In the genomic region with DNA sequence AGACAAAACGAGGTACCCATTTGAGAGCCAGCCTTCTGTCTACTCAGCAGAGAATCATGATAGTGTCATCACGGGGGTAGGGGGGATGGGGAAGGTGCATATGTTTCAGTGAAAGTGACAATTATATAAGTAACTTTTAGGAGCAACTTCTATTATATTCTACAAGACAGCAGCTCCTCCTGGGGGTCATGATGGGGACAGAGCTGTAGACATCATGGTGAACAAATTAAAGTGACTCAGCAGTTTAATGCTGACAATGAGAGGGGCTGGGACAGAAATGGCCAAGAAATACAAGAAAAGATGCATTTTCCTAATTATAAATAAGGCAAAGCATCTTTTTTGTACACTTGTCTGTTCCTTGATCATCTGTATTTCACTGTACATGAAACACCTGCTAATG, we compare ENCODE assay signal across 12 cellular contexts. TPM values are rescaled to one million over a fixed set of nuclear protein-coding genes. Genes with fewer than 3 reads are reported as not detected.
DNase-seq lines count a peak whose midpoint lies in the region; TF ChIP-seq lines count a peak whose summit lies in the region.
"Had no signal": no experiment of that assay in that cellular context is flagged by ENCODE, and none has a peak within 500 bp of the region (broad histone marks: within the 10 kb centered on the region; RNA-seq: fewer than 3 reads in every experiment).

No MANE protein-coding gene starts in this region.

- no peak for TF ChIP-seq POLR2A in spleen (IDR thresholded peaks at IDR 0.05)

- intact Hi-C loops in spleen (cut with DNase I; ENCODE audit: low total_unique reads), result no loop called here

- H3K36me3 ChIP-seq in spleen, result peaks cover 0 to 11% (median 0%) of the 10 kb centered on the region in 6 donors
- H3K36me3 ChIP-seq: suprapubic skin had no signal

- H3K27ac ChIP-seq in spleen, result no peak overlapping the region
- H3K27ac ChIP-seq: suprapubic skin had no signal

- DNase-seq in DMS53 (lab: John Stamatoyannopoulos, UW), result peak; percentile 21
- no peak for DNase-seq in DMS53 treated with DMSO at 0.1 percent for 48 hours (lab: John Stamatoyannopoulos, UW; ENCODE audit: unreplicated experiment)
- no peak for DNase-seq in HFF-Myc (ENCODE audit: extremely low read depth, low read depth)
- DNase-seq in RKO (ENCODE audit: low spot score), result peak; percentile 60
- peak; percentile 53 for DNase-seq in fibroblast of pulmonary artery (ENCODE audit: low read depth)
- DNase-seq in GOT3 (lab: John Stamatoyannopoulos, UW), result no peak
- no peak for DNase-seq in spleen
- no peak for DNase-seq in activated T-cell treated with anti-CD3 and anti-CD28 coated beads, Interleukin-2, amount 50 U/mL, for 48 hours
- DNase-seq: anterior cingulate cortex, NCI-H2171 treated with DMSO at 0.1 percent for 48 hours, T-cell had no signal

- WGBS in spleen, 5 donors, result 50 to 80% (median 78%) methylated on average over 2 of the region's 2 CpGs

- TF ChIP-seq CTCF in HFF-Myc (IDR thresholded peaks at IDR 0.05; ENCODE audit: low read depth, low read length, missing control alignments), result peak; percentile 18
- TF ChIP-seq CTCF in fibroblast of pulmonary artery (IDR thresholded peaks at IDR 0.05; ENCODE audit: low read length, missing control alignments), result peak; percentile 26
- TF ChIP-seq CTCF in spleen (IDR thresholded peaks at IDR 0.05 in 8 of 11, conservative IDR thresholded peaks at IDR 0.05 in 3 of 11), result no peak

- no peaks in the 10 kb centered on the region for H3K27me3 ChIP-seq in spleen (replicated peaks in 1 of 7)
- H3K27me3 ChIP-seq: suprapubic skin had no signal

- peaks cover 0 to 34% (median 2%) of the 10 kb centered on the region in 6 donors for H3K4me1 ChIP-seq in spleen
- H3K4me1 ChIP-seq: suprapubic skin had no signal

- H3K4me3 ChIP-seq in HFF-Myc (replicated peaks; ENCODE audit: low read depth, low read length) (no peak overlapping the region), fibroblast of pulmonary artery (replicated peaks; ENCODE audit: low read depth, low read length) (no peak overlapping the region), spleen (no peak overlapping the region)
- H3K4me3 ChIP-seq: suprapubic skin had no signal

- no peaks in the 10 kb centered on the region for H3K9me3 ChIP-seq in spleen
- H3K9me3 ChIP-seq: suprapubic skin had no signal

RNA-seq across cellular contexts. Expression of gene CAPN3, which starts 11.8 kb away (rescaled TPM):
- 10 to 100 TPM; 14.6 to 24.2 (median 16.7) TPM for total RNA-seq in spleen
- 10 to 100 TPM; 20.3 to 40.5 (median 29.7) TPM for polyA plus RNA-seq in spleen

Comparison
In these comparisons a context has a peak if more than half of its experiments do, and no peak if none do; other contexts are left out.
1. DNase-seq: peak in DMS53 (single experiment), RKO (single experiment) and fibroblast of pulmonary artery (single experiment); none in DMS53 treated with DMSO at 0.1 percent for 48 hours (single experiment), HFF-Myc (single experiment), GOT3 (single experiment), spleen (single experiment) and activated T-cell treated with anti-CD3 and anti-CD28 coated beads, Interleukin-2, amount 50 U/mL, for 48 hours (0 of 2).
2. CTCF ChIP-seq: peak in HFF-Myc (single experiment) and fibroblast of pulmonary artery (single experiment); none in spleen (0 of 11).